2 cellular contexts compared by ENCODE assay signal in the genomic region with DNA sequence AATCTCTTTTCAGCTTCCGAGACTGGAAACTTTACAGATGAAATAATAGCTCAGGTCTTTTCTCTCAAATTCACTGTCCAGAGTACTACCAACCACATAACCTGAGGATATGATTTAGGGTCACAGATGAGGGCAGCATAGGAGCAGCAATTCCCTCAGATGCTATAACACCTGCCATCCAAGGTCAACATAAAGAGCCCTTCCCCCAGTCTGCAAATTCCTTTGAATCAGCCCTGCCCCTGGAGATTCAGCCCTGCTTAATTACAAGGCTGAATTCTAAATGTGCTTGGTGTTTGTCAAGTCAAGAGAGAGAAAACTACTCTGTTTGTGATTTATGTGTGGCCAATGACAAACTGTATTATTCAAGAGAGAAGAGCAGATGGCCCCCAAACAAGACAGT.
TF ChIP-seq lines count a peak whose summit lies in the region.

No MANE protein-coding gene starts in this region.

TF ChIP-seq in WTC11, 78 proteins besides CTCF, POLR2A, EP300 and RAD21 (continued from another document):
- TF ChIP-seq, protein P1, sequence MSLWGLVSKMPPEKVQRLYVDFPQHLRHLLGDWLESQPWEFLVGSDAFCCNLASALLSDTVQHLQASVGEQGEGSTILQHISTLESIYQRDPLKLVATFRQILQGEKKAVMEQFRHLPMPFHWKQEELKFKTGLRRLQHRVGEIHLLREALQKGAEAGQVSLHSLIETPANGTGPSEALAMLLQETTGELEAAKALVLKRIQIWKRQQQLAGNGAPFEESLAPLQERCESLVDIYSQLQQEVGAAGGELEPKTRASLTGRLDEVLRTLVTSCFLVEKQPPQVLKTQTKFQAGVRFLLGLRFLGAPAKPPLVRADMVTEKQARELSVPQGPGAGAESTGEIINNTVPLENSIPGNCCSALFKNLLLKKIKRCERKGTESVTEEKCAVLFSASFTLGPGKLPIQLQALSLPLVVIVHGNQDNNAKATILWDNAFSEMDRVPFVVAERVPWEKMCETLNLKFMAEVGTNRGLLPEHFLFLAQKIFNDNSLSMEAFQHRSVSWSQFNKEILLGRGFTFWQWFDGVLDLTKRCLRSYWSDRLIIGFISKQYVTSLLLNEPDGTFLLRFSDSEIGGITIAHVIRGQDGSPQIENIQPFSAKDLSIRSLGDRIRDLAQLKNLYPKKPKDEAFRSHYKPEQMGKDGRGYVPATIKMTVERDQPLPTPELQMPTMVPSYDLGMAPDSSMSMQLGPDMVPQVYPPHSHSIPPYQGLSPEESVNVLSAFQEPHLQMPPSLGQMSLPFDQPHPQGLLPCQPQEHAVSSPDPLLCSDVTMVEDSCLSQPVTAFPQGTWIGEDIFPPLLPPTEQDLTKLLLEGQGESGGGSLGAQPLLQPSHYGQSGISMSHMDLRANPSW (CRISPR knock-in tag; conservative IDR thresholded peaks at IDR 0.05; ENCODE audit: low read depth), result no peak
- TF ChIP-seq NR1H2 (CRISPR knock-in tag; IDR thresholded peaks at IDR 0.05) (no peak), ZNF263 (CRISPR knock-in tag; IDR thresholded peaks at IDR 0.05; ENCODE audit: low read depth) (no peak), GABPB1 (CRISPR knock-in tag; IDR thresholded peaks at IDR 0.05) (no peak), ZNF121 (CRISPR knock-in tag; IDR thresholded peaks at IDR 0.05) (no peak)
- TF ChIP-seq, protein P2, sequence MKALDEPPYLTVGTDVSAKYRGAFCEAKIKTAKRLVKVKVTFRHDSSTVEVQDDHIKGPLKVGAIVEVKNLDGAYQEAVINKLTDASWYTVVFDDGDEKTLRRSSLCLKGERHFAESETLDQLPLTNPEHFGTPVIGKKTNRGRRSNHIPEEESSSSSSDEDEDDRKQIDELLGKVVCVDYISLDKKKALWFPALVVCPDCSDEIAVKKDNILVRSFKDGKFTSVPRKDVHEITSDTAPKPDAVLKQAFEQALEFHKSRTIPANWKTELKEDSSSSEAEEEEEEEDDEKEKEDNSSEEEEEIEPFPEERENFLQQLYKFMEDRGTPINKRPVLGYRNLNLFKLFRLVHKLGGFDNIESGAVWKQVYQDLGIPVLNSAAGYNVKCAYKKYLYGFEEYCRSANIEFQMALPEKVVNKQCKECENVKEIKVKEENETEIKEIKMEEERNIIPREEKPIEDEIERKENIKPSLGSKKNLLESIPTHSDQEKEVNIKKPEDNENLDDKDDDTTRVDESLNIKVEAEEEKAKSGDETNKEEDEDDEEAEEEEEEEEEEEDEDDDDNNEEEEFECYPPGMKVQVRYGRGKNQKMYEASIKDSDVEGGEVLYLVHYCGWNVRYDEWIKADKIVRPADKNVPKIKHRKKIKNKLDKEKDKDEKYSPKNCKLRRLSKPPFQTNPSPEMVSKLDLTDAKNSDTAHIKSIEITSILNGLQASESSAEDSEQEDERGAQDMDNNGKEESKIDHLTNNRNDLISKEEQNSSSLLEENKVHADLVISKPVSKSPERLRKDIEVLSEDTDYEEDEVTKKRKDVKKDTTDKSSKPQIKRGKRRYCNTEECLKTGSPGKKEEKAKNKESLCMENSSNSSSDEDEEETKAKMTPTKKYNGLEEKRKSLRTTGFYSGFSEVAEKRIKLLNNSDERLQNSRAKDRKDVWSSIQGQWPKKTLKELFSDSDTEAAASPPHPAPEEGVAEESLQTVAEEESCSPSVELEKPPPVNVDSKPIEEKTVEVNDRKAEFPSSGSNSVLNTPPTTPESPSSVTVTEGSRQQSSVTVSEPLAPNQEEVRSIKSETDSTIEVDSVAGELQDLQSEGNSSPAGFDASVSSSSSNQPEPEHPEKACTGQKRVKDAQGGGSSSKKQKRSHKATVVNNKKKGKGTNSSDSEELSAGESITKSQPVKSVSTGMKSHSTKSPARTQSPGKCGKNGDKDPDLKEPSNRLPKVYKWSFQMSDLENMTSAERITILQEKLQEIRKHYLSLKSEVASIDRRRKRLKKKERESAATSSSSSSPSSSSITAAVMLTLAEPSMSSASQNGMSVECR (CRISPR knock-in tag; IDR thresholded peaks at IDR 0.05; ENCODE audit: borderline replicate concordance), result no peak

TF ChIP-seq in HepG2, 621 proteins besides CTCF, POLR2A, EP300 and RAD21 (continued from another document):
- no peak for TF ChIP-seq ZNF691 (CRISPR knock-in tag; IDR thresholded peaks at IDR 0.05; ENCODE audit: borderline replicate concordance, low read depth)
TF ChIP-seq in HepG2: peak in this region for 0.
